Comparison of ENCODE assay signal across 9 cellular contexts in genomic region chr21:46153259-46154154, GRCh38. TPM values are rescaled to one million over a fixed set of nuclear protein-coding genes. Genes with fewer than 3 reads are reported as not detected.
DNase-seq lines count a peak whose midpoint lies in the region; ATAC-seq and TF ChIP-seq lines count a peak whose summit lies in the region.
"Had no signal": no experiment of that assay in that cellular context is flagged by ENCODE, and none has a peak within 500 bp of the region (broad histone marks: within the 10 kb centered on the region; RNA-seq: fewer than 3 reads in every experiment).

No MANE protein-coding gene starts in this region.

- no peaks in the 10 kb centered on the region for H3K27me3 ChIP-seq in suprapubic skin

- DNase-seq in COLO668 (lab: John Stamatoyannopoulos, UW; ENCODE audit: unreplicated experiment) (peak; percentile 60), LHCN-M2 (ENCODE audit: low read depth) (peak; percentile 28), epithelial cell of proximal tubule (ENCODE audit: low read depth) (no peak), mucosa of descending colon (peak; percentile 47 to 73 (median 67)), suprapubic skin (ENCODE audit: low spot score in 2 of 2) (peak; percentile 73 to 87), NK-92 (lab: John Stamatoyannopoulos, UW; ENCODE audit: unreplicated experiment) (no peak), T1000 (lab: John Stamatoyannopoulos, UW) (no peak)
- peak; percentile 86 for DNase-seq in activated CD4-positive, alpha-beta T cell treated with anti-CD3 and anti-CD28 coated beads, Interleukin-2, amount 10 ng/mL, durations not matched to agents 24 days and 14 days

- WGBS in suprapubic skin, result 30% methylated on average over 13 of the region's 31 CpGs

- H3K4me3 ChIP-seq in epithelial cell of proximal tubule (ENCODE audit: low read depth, low read length), result peak overlapping the region; percentile 41
- no peak overlapping the region for H3K4me3 ChIP-seq in mucosa of descending colon
- H3K4me3 ChIP-seq in suprapubic skin, result no peak overlapping the region

- peak; percentile 81 for ATAC-seq in mucosa of descending colon

- no peaks in the 10 kb centered on the region for H3K36me3 ChIP-seq in mucosa of descending colon (ENCODE audit: low read depth)
- H3K36me3 ChIP-seq in suprapubic skin, result no peaks in the 10 kb centered on the region

- intact Hi-C loops in activated CD4-positive, alpha-beta T cell treated with anti-CD3 and anti-CD28 coated beads, Interleukin-2, amount 10 ng/mL, durations not matched to agents 24 days and 14 days (cut with micrococcal nuclease), result no loop called here
- intact Hi-C loops in mucosa of descending colon (cut with DNase I, micrococcal nuclease), result no loop called here

- H3K27me3 Mint-ChIP-seq in activated CD4-positive, alpha-beta T cell treated with anti-CD3 and anti-CD28 coated beads, Interleukin-2, amount 10 ng/mL, durations not matched to agents 24 days and 14 days, result no peaks in the 10 kb centered on the region

- H3K36me3 Mint-ChIP-seq in activated CD4-positive, alpha-beta T cell treated with anti-CD3 and anti-CD28 coated beads, Interleukin-2, amount 10 ng/mL, durations not matched to agents 24 days and 14 days (ENCODE audit: low read depth), result no peaks in the 10 kb centered on the region

- TF ChIP-seq CTCF in epithelial cell of proximal tubule (conservative IDR thresholded peaks at IDR 0.05; ENCODE audit: low read depth, low read length), result peak; percentile 87
- peak; percentile 72 for TF ChIP-seq CTCF in mucosa of descending colon (IDR thresholded peaks at IDR 0.05)
- peak in 1 of 2 donors; percentile 72 for TF ChIP-seq CTCF in suprapubic skin (IDR thresholded peaks at IDR 0.05)

- no peak overlapping the region for H3K27ac Mint-ChIP-seq in activated CD4-positive, alpha-beta T cell treated with anti-CD3 and anti-CD28 coated beads, Interleukin-2, amount 10 ng/mL, durations not matched to agents 24 days and 14 days
- H3K27ac Mint-ChIP-seq: IgD-negative memory B cell had no signal

- no peak for TF ChIP-seq POLR2A in suprapubic skin (IDR thresholded peaks at IDR 0.05)

- H3K4me1 ChIP-seq in mucosa of descending colon (ENCODE audit: low read depth) (peaks cover 10% of the 10 kb centered on the region), suprapubic skin (peaks cover 7% of the 10 kb centered on the region)

- no peaks in the 10 kb centered on the region for H3K4me1 Mint-ChIP-seq in activated CD4-positive, alpha-beta T cell treated with anti-CD3 and anti-CD28 coated beads, Interleukin-2, amount 10 ng/mL, durations not matched to agents 24 days and 14 days

- H3K9me3 Mint-ChIP-seq in activated CD4-positive, alpha-beta T cell treated with anti-CD3 and anti-CD28 coated beads, Interleukin-2, amount 10 ng/mL, durations not matched to agents 24 days and 14 days, result no peaks in the 10 kb centered on the region
- H3K9me3 Mint-ChIP-seq: IgD-negative memory B cell had no signal

- no peak overlapping the region for H3K27ac ChIP-seq in suprapubic skin

- H3K4me3 Mint-ChIP-seq in activated CD4-positive, alpha-beta T cell treated with anti-CD3 and anti-CD28 coated beads, Interleukin-2, amount 10 ng/mL, durations not matched to agents 24 days and 14 days, result no peak overlapping the region

- H3K9me3 ChIP-seq in mucosa of descending colon (no peaks in the 10 kb centered on the region), suprapubic skin (no peaks in the 10 kb centered on the region)

- no peak for TF ChIP-seq EP300 in suprapubic skin (IDR thresholded peaks at IDR 0.05)

RNA-seq across cellular contexts. Expression of gene FTCD, which starts 1.9 kb away (rescaled TPM):
- 0.13 TPM in 1 of 2 replicates, not detected in the other for total RNA-seq in LHCN-M2 (2014; rRNA removed)
- polyA plus RNA-seq in LHCN-M2 (2012), result 0.06 TPM
- 0.30 and 0.43 TPM in 2 replicates for total RNA-seq in activated CD4-positive, alpha-beta T cell treated with anti-CD3 and anti-CD28 coated beads, Interleukin-2, amount 10 ng/mL, durations not matched to agents 24 days and 14 days
- not detected in 2 replicates for total RNA-seq in epithelial cell of proximal tubule
- 1 to 10 TPM in 1 of 3 donors, under 1 TPM in 1, not detected in 1; 0.36 to 2.1 TPM for total RNA-seq in mucosa of descending colon
- not detected for total RNA-seq in suprapubic skin
- polyA plus RNA-seq: IgD-negative memory B cell had no signal

RNA-seq across cellular contexts. Expression of gene SPATC1L, which starts 30.8 kb away (rescaled TPM):
- total RNA-seq in LHCN-M2 (2014; rRNA removed) (14.0 and 18.4 TPM in 2 replicates), epithelial cell of proximal tubule (15.6 and 22.0 TPM in 2 replicates), mucosa of descending colon (10 to 100 TPM in 1 of 3 donors, 1 to 10 TPM in 2; 4.6 to 10.9 (median 4.6) TPM), suprapubic skin (10 to 100 TPM in 2 of 4 donors, 1 to 10 TPM in 2; 2.5 to 15.0 (median 6.9) TPM)
- polyA plus RNA-seq in LHCN-M2 (2012), result 23.9 TPM
- 10.8 and 12.0 TPM in 2 replicates for total RNA-seq in activated CD4-positive, alpha-beta T cell treated with anti-CD3 and anti-CD28 coated beads, Interleukin-2, amount 10 ng/mL, durations not matched to agents 24 days and 14 days

RNA-seq across cellular contexts. Expression of gene COL6A2, which starts 55.6 kb away (rescaled TPM):
- 421 and 452 TPM in 2 replicates for total RNA-seq in LHCN-M2 (2014; rRNA removed)
- 188 TPM for polyA plus RNA-seq in LHCN-M2 (2012)
- 2.0 and 2.3 TPM in 2 replicates for total RNA-seq in activated CD4-positive, alpha-beta T cell treated with anti-CD3 and anti-CD28 coated beads, Interleukin-2, amount 10 ng/mL, durations not matched to agents 24 days and 14 days
- total RNA-seq in epithelial cell of proximal tubule, result 71.5 and 138 TPM in 2 replicates
- 100 to 1,000 TPM in 2 of 3 donors, 10 to 100 TPM in 1; 65.1 to 858 (median 191) TPM for total RNA-seq in mucosa of descending colon
- 100 to 1,000 TPM in 3 of 4 donors, 10 to 100 TPM in 1; 88.9 to 150 (median 126) TPM for total RNA-seq in suprapubic skin

Comparison
In these comparisons a context has a peak if more than half of its experiments do, and no peak if none do; other contexts are left out.
1. DNase-seq: peak in COLO668 (single experiment), LHCN-M2 (single experiment), activated CD4-positive, alpha-beta T cell treated with anti-CD3 and anti-CD28 coated beads, Interleukin-2, amount 10 ng/mL, durations not matched to agents 24 days and 14 days (single experiment), mucosa of descending colon (3 of 3) and suprapubic skin (2 of 2); none in epithelial cell of proximal tubule (single experiment), NK-92 (single experiment) and T1000 (single experiment).
2. RNA of gene COL6A2, which starts 55.6 kb away (total RNA-seq): 421 to 452 TPM in LHCN-M2, 65.1 to 858 TPM in mucosa of descending colon, 88.9 to 150 TPM in suprapubic skin and 71.5 to 138 TPM in epithelial cell of proximal tubule; 2.0 to 2.3 TPM in activated CD4-positive, alpha-beta T cell treated with anti-CD3 and anti-CD28 coated beads, Interleukin-2, amount 10 ng/mL, durations not matched to agents 24 days and 14 days; every median in the first group is over 10 times any median in the second.